ENCODE assay signal across 9 cellular contexts in the genomic region with DNA sequence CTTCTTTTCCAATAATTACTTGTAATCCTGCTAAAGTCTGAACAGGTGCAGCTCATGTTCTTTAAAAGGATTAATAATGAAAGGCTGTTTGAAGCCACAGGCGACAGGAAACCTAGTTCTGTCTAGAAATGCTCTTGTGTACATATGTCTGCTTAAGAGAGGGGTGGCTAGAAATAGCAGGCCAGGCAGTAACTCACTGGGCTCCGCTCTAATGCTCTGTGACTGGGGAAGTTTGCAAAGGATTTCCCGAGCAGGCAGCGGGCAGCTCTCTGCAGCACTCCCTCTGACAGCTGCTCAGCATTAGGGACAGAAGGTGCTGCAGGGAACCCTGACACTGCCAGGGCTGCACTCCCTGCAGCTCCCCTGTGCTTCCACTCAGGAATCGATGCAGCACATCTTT. TPM values are rescaled to one million over a fixed set of nuclear protein-coding genes. Genes with fewer than 3 reads are reported as not detected.
DNase-seq lines count a peak whose midpoint lies in the region; ATAC-seq and TF ChIP-seq lines count a peak whose summit lies in the region.
"Had no signal": no experiment of that assay in that cellular context is flagged by ENCODE, and none has a peak within 500 bp of the region (broad histone marks: within the 10 kb centered on the region; RNA-seq: fewer than 3 reads in every experiment).

No MANE protein-coding gene starts in this region.

- H2AFZ ChIP-seq in smooth muscle cell (ENCODE audit: low read depth): no peak overlapping the region

- no peaks in the 10 kb centered on the region for H3K36me3 ChIP-seq in smooth muscle cell (ENCODE audit: low read depth)
- H3K36me3 ChIP-seq: ascending aorta had no signal

- H3K9ac ChIP-seq in smooth muscle cell (ENCODE audit: low read depth): no peak overlapping the region

- H3K79me2 ChIP-seq in smooth muscle cell (ENCODE audit: low read depth): no peaks in the 10 kb centered on the region

- peak overlapping the region; percentile 56 for H3K4me2 ChIP-seq in smooth muscle cell

- H3F3A ChIP-seq in smooth muscle cell (ENCODE audit: low read depth): no peaks in the 10 kb centered on the region

- intact Hi-C loops in left colon (cut with DNase I, micrococcal nuclease): no loop called here

- H3K27ac ChIP-seq in smooth muscle cell (ENCODE audit: low read depth): peak overlapping the region; percentile 76

- peak; percentile 19 to 78 (median 46) for DNase-seq in NCI-H1417 (lab: John Stamatoyannopoulos, UW)
- DNase-seq in NCI-H1417 treated with DMSO at 0.1 percent for 48 hours (lab: John Stamatoyannopoulos, UW): no peak
- peak; percentile 92 for DNase-seq in NCI-H82 treated with DMSO at 0.1 percent for 48 hours (lab: John Stamatoyannopoulos, UW; ENCODE audit: unreplicated experiment)
- DNase-seq in smooth muscle cell (lab: John Stamatoyannopoulos, UW; ENCODE audit: unreplicated experiment): no peak
- no peak for DNase-seq in left colon
- no peak for DNase-seq in EL
- DNase-seq in occipital lobe (lab: John Stamatoyannopoulos, UW): no peak

- no peak for TF ChIP-seq CTCF in smooth muscle cell (IDR thresholded peaks at IDR 0.05; ENCODE audit: borderline replicate concordance, insufficient read depth, poor library complexity, severe bottlenecking)

- H3K9me3 ChIP-seq in smooth muscle cell (replicated peaks; ENCODE audit: low read depth): no peaks in the 10 kb centered on the region
- H3K9me3 ChIP-seq: ascending aorta had no signal

- no peaks in the 10 kb centered on the region for H3K27me3 ChIP-seq in smooth muscle cell (ENCODE audit: low read depth)
- H3K27me3 ChIP-seq: ascending aorta had no signal

- 43% methylated on average over 5 of the region's 5 CpGs for WGBS in smooth muscle cell (ENCODE audit: low lambda C conversion rate)

- no peak overlapping the region for H3K4me3 ChIP-seq in smooth muscle cell

- no peaks in the 10 kb centered on the region for H4K20me1 ChIP-seq in smooth muscle cell (ENCODE audit: low read depth)

- peaks cover 30% of the 10 kb centered on the region for H3K4me1 ChIP-seq in smooth muscle cell (ENCODE audit: low read depth)
- H3K4me1 ChIP-seq: ascending aorta had no signal

- ATAC-seq in HG02763 (IDR thresholded peaks at IDR 0.05; ENCODE audit: unreplicated experiment) (peak; percentile 88), left colon (no peak)

RNA-seq across cellular contexts. Expression of a gene that starts 33.2 kb away (rescaled TPM):
- total RNA-seq in smooth muscle cell (10.4 TPM in 2 replicates), left colon (1 to 10 TPM; 8.5 to 8.7 TPM), occipital lobe (41.5 TPM)
- polyA plus RNA-seq in smooth muscle cell: 3.1 and 4.6 TPM in 2 replicates

Comparison
In these comparisons a context has a peak if more than half of its experiments do, and no peak if none do; other contexts are left out.
1. DNase-seq: peak in NCI-H1417 (3 of 3) and NCI-H82 treated with DMSO at 0.1 percent for 48 hours (single experiment); none in NCI-H1417 treated with DMSO at 0.1 percent for 48 hours (single experiment), smooth muscle cell (single experiment), left colon (0 of 2), EL (single experiment) and occipital lobe (single experiment).